In the genomic region with DNA sequence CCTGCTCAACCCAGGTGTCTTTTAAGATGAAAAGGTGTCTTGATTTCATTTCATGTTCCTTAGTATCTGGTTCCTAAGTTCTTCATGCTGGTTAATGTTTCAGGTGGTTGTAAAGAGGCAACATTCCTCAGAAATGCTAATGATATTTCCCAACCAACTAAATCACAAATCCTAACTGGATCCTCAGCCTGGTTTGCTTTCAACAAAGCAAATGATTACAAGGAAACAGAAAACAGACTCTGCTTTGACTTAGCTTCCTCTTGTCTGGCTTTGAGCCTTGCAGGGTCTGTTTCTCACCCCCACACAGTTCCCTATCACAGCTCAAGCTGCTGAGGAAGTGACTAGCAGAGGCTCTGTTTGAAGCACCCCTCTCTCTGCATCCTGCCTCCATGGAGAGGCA, we compare ENCODE assay signal across 17 cellular contexts.
A peak's percentile ranks its signal among the peaks of the same experiment; 100 is the strongest.
DNase-seq lines count a peak whose midpoint lies in the region; ATAC-seq and TF ChIP-seq lines count a peak whose summit lies in the region.
"Had no signal": no experiment of that assay in that cellular context is flagged by ENCODE, and none has a peak within 500 bp of the region (broad histone marks: within the 10 kb centered on the region; RNA-seq: fewer than 3 reads in every experiment).

No MANE protein-coding gene starts in this region.

- H3K9me3 ChIP-seq in body of pancreas: no peaks in the 10 kb centered on the region
- H3K9me3 ChIP-seq: BLaER1, MG63 had no signal

- H3K27ac ChIP-seq in body of pancreas: peak overlapping the region in 3 of 4 donors; percentile 41 to 54 (median 48)
- H3K27ac ChIP-seq: BLaER1 had no signal

- H3K27me3 ChIP-seq in body of pancreas: no peaks in the 10 kb centered on the region
- H3K27me3 ChIP-seq: BLaER1, MG63 had no signal

- H3K4me1 ChIP-seq in body of pancreas: peaks cover 6% of the 10 kb centered on the region
- H3K4me1 ChIP-seq: BLaER1 had no signal

- H3K4me3 ChIP-seq in body of pancreas: no peak overlapping the region
- H3K4me3 ChIP-seq: BLaER1, MG63 had no signal

- TF ChIP-seq CTCF in body of pancreas (IDR thresholded peaks at IDR 0.05): no peak

- peak; percentile 47 for ATAC-seq in body of pancreas
- ATAC-seq: CD8-positive, alpha-beta T cell; HepG2 had no signal

- H3K36me3 ChIP-seq in body of pancreas (replicated peaks in 1 of 2; ENCODE audit: insufficient read depth in 1 of 2, low read depth in 2 of 2): no peaks in the 10 kb centered on the region
- H3K36me3 ChIP-seq: BLaER1, MG63 had no signal

- no peak for TF ChIP-seq POLR2A in body of pancreas (IDR thresholded peaks at IDR 0.05)

- intact Hi-C loops in body of pancreas (cut with DNase I): no loop called here

- DNase-seq in SKM-1 (lab: John Stamatoyannopoulos, UW; ENCODE audit: unreplicated experiment): peak; percentile 6
- no peak for DNase-seq in SKM-1 treated with dmso at 0.1 percent for 144 hours (lab: John Stamatoyannopoulos, UW; ENCODE audit: unreplicated experiment)
- DNase-seq in body of pancreas: no peak
- peak; percentile 13 for DNase-seq in medulla oblongata (ENCODE audit: extremely low spot score)
- no peak for DNase-seq in NCI-H2171 (lab: John Stamatoyannopoulos, UW)
- no peak for DNase-seq in NCI-H446 treated with DMSO at 0.1 percent for 48 hours (lab: John Stamatoyannopoulos, UW)
- DNase-seq in A172 (ENCODE audit: low spot score): no peak
- no peak for DNase-seq in central memory CD4-positive, alpha-beta T cell
- DNase-seq: 8988T; CD8-positive, alpha-beta T cell; MG63; NCI-H1105 treated with DMSO at 0.1 percent for 48 hours; NCI-H1694 treated with DMSO at 0.1 percent for 48 hours; NCI-H69; SHP77 had no signal

Comparison
In these comparisons a context has a peak if more than half of its experiments do, and no peak if none do; other contexts are left out.
1. DNase-seq: peak in SKM-1 (single experiment) and medulla oblongata (single experiment); none in SKM-1 treated with dmso at 0.1 percent for 144 hours (single experiment), body of pancreas (0 of 4), NCI-H2171 (single experiment), NCI-H446 treated with DMSO at 0.1 percent for 48 hours (single experiment), A172 (single experiment) and central memory CD4-positive, alpha-beta T cell (single experiment).